21 cellular contexts compared by ENCODE assay signal in the genomic region with DNA sequence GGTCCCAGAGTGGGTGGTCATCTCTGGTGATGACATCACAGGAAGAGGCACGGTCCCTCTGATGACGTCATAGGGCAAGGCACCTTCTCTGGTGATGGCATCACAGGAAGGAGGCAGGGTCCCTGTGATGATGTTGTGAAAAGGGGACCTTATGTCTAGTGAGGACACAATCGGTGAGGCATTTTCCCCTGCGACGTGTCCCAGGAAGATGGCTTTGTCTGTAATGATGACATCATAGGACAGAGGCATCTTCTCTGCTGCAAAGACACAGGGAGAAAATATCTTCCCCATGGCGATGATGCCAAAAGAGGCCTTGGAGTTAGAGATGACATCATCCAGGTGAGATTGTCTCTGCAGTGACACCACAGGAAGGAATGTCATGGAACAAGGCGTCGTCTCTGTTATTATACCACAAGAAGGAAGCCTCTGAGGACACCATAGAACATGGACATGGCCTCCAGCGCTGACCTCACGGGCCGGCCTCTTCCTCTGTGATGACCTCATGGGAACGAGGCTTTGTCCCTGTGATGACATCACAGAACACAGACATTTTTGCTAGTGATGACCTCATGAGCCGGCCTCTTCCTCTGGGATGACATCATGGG. TPM values are rescaled to one million over a fixed set of nuclear protein-coding genes. Genes with fewer than 3 reads are reported as not detected.
"Had no signal": no experiment of that assay in that cellular context is flagged by ENCODE, and none has a peak within 500 bp of the region (broad histone marks: within the 10 kb centered on the region; RNA-seq: fewer than 3 reads in every experiment).

No MANE protein-coding gene starts in this region.

- H3K4me3 ChIP-seq: gastroesophageal sphincter, left ventricle myocardium inferior, psoas muscle, spleen, testis, uterus had no signal

- FAIRE-seq: keratinocyte had no signal

- ATAC-seq: activated CD4-positive, CD25-positive, alpha-beta regulatory T cell treated with anti-CD3 and anti-CD28 coated beads, Interleukin-2, amount 50 U/mL, for 24 hours; activated CD8-positive, alpha-beta memory T cell treated with anti-CD3 and anti-CD28 coated beads, Interleukin-2, amount 10 ng/mL, durations not matched to agents 7 days and 5 days; activated naive CD4-positive, alpha-beta T cell treated with anti-CD3 and anti-CD28 coated beads, Interleukin-2, amount 50 U/mL, for 72 hours; gastroesophageal sphincter; psoas muscle; sciatic nerve; stimulated activated naive B cell treated with anti-CD40 and anti-IgM and Interleukin-4, amounts not matched to agents 10 μg/mL and 1 μg/mL and 100 μg/mL, for 72 hours had no signal

- H3K27ac ChIP-seq: brain microvascular endothelial cell, gastroesophageal sphincter, left ventricle myocardium inferior, psoas muscle, spleen, testis, uterus had no signal

- DNase-seq: activated CD4-positive, alpha-beta T cell treated with anti-CD3 and anti-CD28 coated beads, Interleukin-2, amount 50 U/mL, for 48 hours; activated CD8-positive, alpha-beta memory T cell treated with anti-CD3 and anti-CD28 coated beads, Interleukin-2, amount 10 ng/mL, durations not matched to agents 7 days and 5 days; activated effector memory CD4-positive, alpha-beta T cell treated with Interleukin-2 at 50 U/mL for 16 hours; activated T-cell treated with anti-CD3 and anti-CD28 coated beads, Interleukin-2, amount 50 U/mL, for 24 hours; amygdala; brain microvascular endothelial cell; dermis blood vessel endothelial cell; left ventricle myocardium inferior; mesenchymal stem cell; spleen; stimulated activated CD4-positive, alpha-beta T cell treated with anti-CD3 and anti-CD28 coated beads, Interleukin-1b, Interleukin-23, amount 100 ng/mL, for 48 hours; stimulated activated naive B cell treated with anti-CD40 and anti-IgM and Interleukin-4, amounts not matched to agents 10 μg/mL and 1 μg/mL and 100 μg/mL, for 72 hours; testis; uterus had no signal

- H3K9me3 ChIP-seq: gastroesophageal sphincter, left ventricle myocardium inferior, psoas muscle, spleen, testis, uterus had no signal

- H3K4me1 ChIP-seq: left ventricle myocardium inferior, psoas muscle, spleen, testis, uterus had no signal

RNA-seq across cellular contexts. Expression of a gene that starts 10.6 kb away (rescaled TPM):
- polyA plus RNA-seq: fibroblast of lung, keratinocyte had no signal

RNA-seq across cellular contexts. Expression of a gene that starts 32.1 kb away (rescaled TPM):
- polyA plus RNA-seq: fibroblast of lung, keratinocyte, psoas muscle, spleen had no signal
